In the genomic region with DNA sequence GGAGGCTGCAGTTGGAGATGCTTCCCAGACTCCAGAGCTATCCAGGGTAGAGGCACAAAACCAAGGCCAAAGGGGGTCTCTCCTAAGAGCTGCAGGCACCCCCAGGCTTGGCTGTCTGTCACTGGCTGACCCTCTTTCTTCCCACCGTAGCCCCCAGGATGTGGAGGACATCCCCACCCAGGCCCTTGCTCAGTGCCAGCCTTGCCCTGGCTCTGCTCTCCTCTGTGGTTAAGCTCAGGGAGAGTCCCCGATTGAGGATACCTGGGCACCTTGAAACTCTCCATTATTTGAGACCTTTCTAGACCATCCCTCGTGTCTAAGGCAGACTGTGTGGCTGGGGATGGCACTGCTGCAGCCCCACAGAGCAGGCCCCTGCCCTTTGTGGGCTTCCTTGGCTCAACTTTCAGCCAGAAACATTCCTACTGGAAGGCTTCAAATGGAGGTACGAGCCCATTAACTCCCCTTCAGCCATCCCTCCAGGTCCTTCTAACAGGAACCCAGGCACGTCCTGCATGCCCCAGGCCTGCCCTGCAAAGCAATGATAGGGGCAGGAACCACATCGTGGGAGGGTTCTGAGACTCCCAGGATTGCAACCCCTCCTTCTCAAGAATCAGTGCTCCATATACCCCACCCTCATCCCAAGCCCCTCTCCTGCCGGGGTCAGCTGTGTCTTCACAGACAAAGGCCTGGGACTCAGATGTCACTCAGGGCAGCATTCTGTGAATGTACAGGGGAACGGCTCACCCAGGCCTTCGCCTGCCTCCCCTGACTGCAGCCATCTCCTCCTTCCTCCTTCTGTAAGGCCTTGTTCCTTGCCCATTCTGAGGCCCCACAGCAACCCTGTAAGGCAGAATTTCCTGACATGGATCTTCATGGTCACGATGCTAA, we compare ENCODE assay signal across 17 cellular contexts.
DNase-seq lines count a peak whose midpoint lies in the region; ATAC-seq, FAIRE-seq and TF ChIP-seq lines count a peak whose summit lies in the region.
"Had no signal": no experiment of that assay in that cellular context is flagged by ENCODE, and none has a peak within 500 bp of the region (broad histone marks: within the 10 kb centered on the region; RNA-seq: fewer than 3 reads in every experiment).

No MANE protein-coding gene starts in this region.

- H2BK120ac ChIP-seq in H9 (ENCODE audit: low read depth, low read length, poor library complexity, severe bottlenecking): no peak overlapping the region
- peak overlapping the region; percentile 50 for H2BK120ac ChIP-seq in IMR-90 (ENCODE audit: low read depth, low read length)

- H3K27me3 Mint-ChIP-seq in H9 (ENCODE audit: low read depth): no peaks in the 10 kb centered on the region; the same call in 1 of the 2 replicates
- no peaks in the 10 kb centered on the region for H3K27me3 Mint-ChIP-seq in activated T-helper 2 cell treated with anti-CD3 and anti-CD28 coated beads, Interferon-gamma antibody, Interleukin-2, Interleukin-4, amounts not matched to agents 10 μg/mL and 5 μg/mL and 100 μg/mL, durations not matched to agents 14 hours and 24 hours and 36 hours (ENCODE audit: low read depth)

- H4K20me1 ChIP-seq in H9 (ENCODE audit: control insufficient read depth, insufficient read depth, insufficient read length): no peaks in the 10 kb centered on the region
- H4K20me1 ChIP-seq in IMR-90 (ENCODE audit: insufficient read depth, low read length): no peaks in the 10 kb centered on the region
- H4K20me1 ChIP-seq in GM23248 (ENCODE audit: insufficient read depth): no peaks in the 10 kb centered on the region

- DNase-seq in H9 (peak; percentile 13), IMR-90 (no peak), kidney (peak; percentile 22), sigmoid colon (peak; percentile 34), GM23248 (no peak)
- DNase-seq in activated T-helper 2 cell treated with anti-CD3 and anti-CD28 coated beads, Interferon-gamma antibody, Interleukin-2, Interleukin-4, amounts not matched to agents 10 μg/mL and 5 μg/mL and 100 μg/mL, durations not matched to agents 14 hours and 24 hours and 36 hours (ENCODE audit: low spot score): no peak
- DNase-seq: C1 segment of cervical spinal cord; Calu3; CD4-positive, alpha-beta memory T cell; COR-L47; DMS53; DMS79 treated with DMSO at 0.1 percent for 48 hours; GF-D8 had no signal

- TF ChIP-seq EP300 in sigmoid colon (IDR thresholded peaks at IDR 0.05): no peak

- no peak overlapping the region for H2BK15ac ChIP-seq in H9 (ENCODE audit: low read depth, low read length)
- H2BK15ac ChIP-seq in IMR-90 (ENCODE audit: low read depth, low read length): peak overlapping the region; percentile 55; the same call in 2 of the 3 replicates

- H3K79me1 ChIP-seq in H9 (ENCODE audit: insufficient read depth, low read depth, low read length, poor library complexity, severe bottlenecking) (no peaks in the 10 kb centered on the region), IMR-90 (ENCODE audit: low read depth in 1 of 2, low read length in 2 of 2) (peaks cover 0 to 26% of the 10 kb centered on the region in 2 experiments; a peak in 3 of 4 replicates)

- H4K91ac ChIP-seq in H9 (ENCODE audit: insufficient read length, low read depth, low read length) (no peak overlapping the region), IMR-90 (ENCODE audit: insufficient read depth, low read depth, low read length) (peak overlapping the region; percentile 20; the same call in 1 of the 2 replicates)

- peaks cover 0 to 3% (median 0%) of the 10 kb centered on the region in 3 experiments; a peak in 3 of 7 replicates for H3K36me3 Mint-ChIP-seq in H9 (ENCODE audit: insufficient read depth in 1 of 3, low read depth in 3 of 3)
- no peaks in the 10 kb centered on the region for H3K36me3 Mint-ChIP-seq in activated T-helper 2 cell treated with anti-CD3 and anti-CD28 coated beads, Interferon-gamma antibody, Interleukin-2, Interleukin-4, amounts not matched to agents 10 μg/mL and 5 μg/mL and 100 μg/mL, durations not matched to agents 14 hours and 24 hours and 36 hours (ENCODE audit: low read depth)
- H3K36me3 Mint-ChIP-seq: CD4-positive, alpha-beta memory T cell had no signal

- H3K14ac ChIP-seq in H9 (ENCODE audit: insufficient read depth, low read length) (no peak overlapping the region), IMR-90 (replicated peaks; ENCODE audit: low read depth, low read length) (no peak overlapping the region)

- POLR2A ChIA-PET in IMR-90 (lab: Charles Lee; ENCODE audit: unreplicated experiment): no interaction called here

- CTCF ChIA-PET in IMR-90 (lab: Yijun Ruan, JAX): no interaction called here

- no peaks in the 10 kb centered on the region for H3K79me2 ChIP-seq in H9 (ENCODE audit: insufficient read depth, low read length)
- no peaks in the 10 kb centered on the region for H3K79me2 ChIP-seq in GM23248 (ENCODE audit: insufficient read depth)

- TF ChIP-seq POLR2A in IMR-90 (IDR thresholded peaks at IDR 0.05; ENCODE audit: low read depth, low read length): no peak
- TF ChIP-seq POLR2A in sigmoid colon (IDR thresholded peaks at IDR 0.05): no peak

- no peak overlapping the region for H3K9ac ChIP-seq in H9 (ENCODE audit: extremely low read depth, insufficient read length, low read length)
- H3K9ac ChIP-seq in IMR-90 (ENCODE audit: low read depth, low read length): no peak overlapping the region
- H3K9ac ChIP-seq in kidney (ENCODE audit: low read length in 2 of 2): no peak overlapping the region
- no peak overlapping the region for H3K9ac ChIP-seq in GM23248

- H3K9me3 ChIP-seq in H9 (ENCODE audit: control insufficient read depth, low read depth, low read length) (no peaks in the 10 kb centered on the region), IMR-90 (ENCODE audit: control insufficient read depth, insufficient read depth, low read length) (no peaks in the 10 kb centered on the region), kidney (ENCODE audit: control insufficient read depth in 1 of 2, low read length in 2 of 2) (no peaks in the 10 kb centered on the region), sigmoid colon (no peaks in the 10 kb centered on the region), GM23248 (ENCODE audit: low read depth) (no peaks in the 10 kb centered on the region)

- H2BK5ac ChIP-seq in H9 (ENCODE audit: insufficient read length, low read length): no peak overlapping the region
- no peak overlapping the region for H2BK5ac ChIP-seq in IMR-90 (ENCODE audit: low read depth, low read length, poor library complexity, severe bottlenecking)

- peaks cover 36% of the 10 kb centered on the region for H3K9me1 ChIP-seq in IMR-90 (ENCODE audit: insufficient read depth, low read length)

- TF ChIP-seq RAD21 in IMR-90 (IDR thresholded peaks at IDR 0.05; ENCODE audit: low read length): no peak

- H3K23me2 ChIP-seq in H9 (ENCODE audit: insufficient read length, low read depth, low read length, poor library complexity, severe bottlenecking): no peaks in the 10 kb centered on the region

- no CpG with 5 or more reads among the region's 10 CpGs for WGBS in H9 (ENCODE audit: extremely low coverage, insufficient read length, low lambda C conversion rate)
- 93% methylated on average over 5 of the region's 10 CpGs; no CpG with 5 or more reads in 1 of the 2 experiments for WGBS in IMR-90 (ENCODE audit: extremely low coverage in 2 of 2, insufficient read length in 1 of 2), 2 experiments
- 86 to 90% methylated on average over 10 of the region's 10 CpGs for WGBS in sigmoid colon, 2 donors
- WGBS in GM23248 (ENCODE audit: low coverage in 1 of 2, low lambda C conversion rate in 2 of 2, missing lambda C conversion rate in 2 of 2), 2 experiments: 94 to 98% methylated on average over 10 of the region's 10 CpGs

- no peak overlapping the region for H2BK20ac ChIP-seq in H9 (ENCODE audit: low read depth, low read length, poor library complexity, severe bottlenecking)
- no peak overlapping the region; the same call in 1 of the 2 replicates for H2BK20ac ChIP-seq in IMR-90 (ENCODE audit: low read depth, low read length)

- no peak overlapping the region for H4K8ac ChIP-seq in H9 (replicated peaks; ENCODE audit: insufficient read length, low read depth, low read length)
- H4K8ac ChIP-seq in IMR-90 (ENCODE audit: low read depth in 2 of 2, low read length in 2 of 2): no peak overlapping the region

- no peak overlapping the region for H2BK12ac ChIP-seq in H9 (ENCODE audit: insufficient read length, low read depth, low read length)

- H4K5ac ChIP-seq in H9 (ENCODE audit: insufficient read length, low read depth, low read length) (no peak overlapping the region), IMR-90 (ENCODE audit: low read depth, low read length) (no peak overlapping the region)

- FAIRE-seq in kidney (lab: Jason Lieb, UNC): no peak
- FAIRE-seq: GM12891, GM18507, H1 had no signal

- H2AFZ ChIP-seq in H9 (ENCODE audit: low read length): no peak overlapping the region
- no peak overlapping the region for H2AFZ ChIP-seq in IMR-90 (replicated peaks; ENCODE audit: low read length, poor library complexity)
- no peak overlapping the region for H2AFZ ChIP-seq in GM23248

- no TSS peak for BruUV-seq in IMR-90 (replicated peaks; lab: Mats Ljungman, UMichigan)

- no peak for ATAC-seq in IMR-90 (ENCODE audit: low read depth)
- ATAC-seq: HCT116 had no signal

- no peaks in the 10 kb centered on the region for H3K9me3 Mint-ChIP-seq in H9
- H3K9me3 Mint-ChIP-seq in activated T-helper 2 cell treated with anti-CD3 and anti-CD28 coated beads, Interferon-gamma antibody, Interleukin-2, Interleukin-4, amounts not matched to agents 10 μg/mL and 5 μg/mL and 100 μg/mL, durations not matched to agents 14 hours and 24 hours and 36 hours: no peaks in the 10 kb centered on the region
- H3K9me3 Mint-ChIP-seq: CD4-positive, alpha-beta memory T cell had no signal

- H3K56ac ChIP-seq in H9 (ENCODE audit: insufficient read length, low read depth, low read length) (no peak overlapping the region), IMR-90 (ENCODE audit: extremely low read depth, insufficient read depth, low read length) (no peak overlapping the region)

- H3K4me3 ChIP-seq in IMR-90 (ENCODE audit: insufficient read depth, low read depth, low read length) (no peak overlapping the region), kidney (ENCODE audit: low read length in 2 of 2) (no peak overlapping the region), sigmoid colon (no peak overlapping the region), GM23248 (no peak overlapping the region)

- in situ Hi-C loops in IMR-90 (cut with MboI; ENCODE audit: low sequenced_read_pairs): no loop called here
- in situ Hi-C loops in GM23248 (cut with MboI): no loop called here

- H3T11ph ChIP-seq in H9 (ENCODE audit: low read length): no peak overlapping the region

- H3F3A ChIP-seq in GM23248 (ENCODE audit: insufficient read depth): peaks cover 16% of the 10 kb centered on the region

- H3K4ac ChIP-seq in H9 (ENCODE audit: low read depth, low read length) (no peak overlapping the region), IMR-90 (ENCODE audit: low read depth, low read length) (peak overlapping the region; percentile 40; the same call in 1 of the 2 replicates)

- dilution Hi-C loops in IMR-90 (cut with HindIII; ENCODE audit: low sequenced_read_pairs, unreplicated experiment): no loop called here

- no peak overlapping the region for H3K18ac ChIP-seq in H9 (ENCODE audit: insufficient read length, low read depth, low read length)
- no peak overlapping the region for H3K18ac ChIP-seq in IMR-90 (ENCODE audit: low read depth, low read length)

- H3K27ac Mint-ChIP-seq in H9: no peak overlapping the region
- H3K27ac Mint-ChIP-seq in activated T-helper 2 cell treated with anti-CD3 and anti-CD28 coated beads, Interferon-gamma antibody, Interleukin-2, Interleukin-4, amounts not matched to agents 10 μg/mL and 5 μg/mL and 100 μg/mL, durations not matched to agents 14 hours and 24 hours and 36 hours: no peak overlapping the region

- no peak overlapping the region for H3K27ac ChIP-seq in H9 (ENCODE audit: insufficient read length, low read depth, low read length)
- H3K27ac ChIP-seq in IMR-90 (ENCODE audit: insufficient read depth, low read length): no peak overlapping the region
- H3K27ac ChIP-seq in kidney (ENCODE audit: low read depth in 2 of 2, low read length in 2 of 2): no peak overlapping the region
- H3K27ac ChIP-seq in sigmoid colon: no peak overlapping the region
- no peak overlapping the region for H3K27ac ChIP-seq in GM23248

- H3K4me2 ChIP-seq in H9 (ENCODE audit: insufficient read depth, insufficient read length, low read length) (no peak overlapping the region), IMR-90 (ENCODE audit: low read depth, low read length) (no peak overlapping the region), GM23248 (ENCODE audit: unreplicated experiment) (no peak overlapping the region)

- H2AK9ac ChIP-seq in IMR-90 (replicated peaks; ENCODE audit: low read depth, low read length, poor library complexity): peak overlapping the region; percentile 22

- intact Hi-C loops in IMR-90 (cut with micrococcal nuclease): no loop called here
- intact Hi-C loops in kidney (cut with DNase I): no loop called here
- intact Hi-C loops in sigmoid colon (cut with DNase I): no loop called here
- intact Hi-C loops in activated T-helper 2 cell treated with anti-CD3 and anti-CD28 coated beads, Interferon-gamma antibody, Interleukin-2, Interleukin-4, amounts not matched to agents 10 μg/mL and 5 μg/mL and 100 μg/mL, durations not matched to agents 14 hours and 24 hours and 36 hours (cut with micrococcal nuclease): no loop called here

- no peaks in the 10 kb centered on the region for H3K4me1 ChIP-seq in H9 (ENCODE audit: insufficient read depth, low read length)
- peaks cover 33% of the 10 kb centered on the region for H3K4me1 ChIP-seq in IMR-90 (ENCODE audit: control insufficient read depth, insufficient read depth, low read length)
- H3K4me1 ChIP-seq in kidney (ENCODE audit: control insufficient read depth in 1 of 2, insufficient read depth in 1 of 2, low read depth in 1 of 2, low read length in 2 of 2): no peaks in the 10 kb centered on the region
- H3K4me1 ChIP-seq in sigmoid colon: no peaks in the 10 kb centered on the region
- H3K4me1 ChIP-seq in GM23248 (ENCODE audit: insufficient read depth): peaks cover 21% of the 10 kb centered on the region

- H3K9me2 ChIP-seq in GM23248 (ENCODE audit: insufficient read depth): no peaks in the 10 kb centered on the region

- TF ChIP-seq CTCF in H9 (conservative IDR thresholded peaks at IDR 0.05) (no peak), IMR-90 (conservative IDR thresholded peaks at IDR 0.05; ENCODE audit: low read depth, low read length) (no peak), kidney (IDR thresholded peaks at IDR 0.05; ENCODE audit: borderline replicate concordance, extremely low read depth, insufficient read depth) (no peak), sigmoid colon (IDR thresholded peaks at IDR 0.05) (no peak)

- H3K4me3 Mint-ChIP-seq in H9: no peak overlapping the region
- H3K4me3 Mint-ChIP-seq in activated T-helper 2 cell treated with anti-CD3 and anti-CD28 coated beads, Interferon-gamma antibody, Interleukin-2, Interleukin-4, amounts not matched to agents 10 μg/mL and 5 μg/mL and 100 μg/mL, durations not matched to agents 14 hours and 24 hours and 36 hours (ENCODE audit: low read depth): no peak overlapping the region
- H3K4me3 Mint-ChIP-seq: CD4-positive, alpha-beta memory T cell had no signal

- H3K23ac ChIP-seq in H9 (ENCODE audit: insufficient read length, low read depth, low read length) (no peak overlapping the region), IMR-90 (ENCODE audit: low read depth, low read length) (no peak overlapping the region)

- H3K36me3 ChIP-seq in IMR-90 (ENCODE audit: control insufficient read depth, insufficient read depth, low read length) (peaks cover 38% of the 10 kb centered on the region), kidney (ENCODE audit: control insufficient read depth in 1 of 2, insufficient read depth in 2 of 2, low read length in 2 of 2) (peaks cover 4 to 10% of the 10 kb centered on the region in 2 donors), sigmoid colon (peaks cover 0 to 19% (median 0%) of the 10 kb centered on the region in 4 donors), GM23248 (ENCODE audit: low read depth) (no peaks in the 10 kb centered on the region; the same call in 1 of the 2 replicates)

- H3K27me3 ChIP-seq in H9 (ENCODE audit: insufficient read depth, low read length): no peaks in the 10 kb centered on the region
- no peaks in the 10 kb centered on the region for H3K27me3 ChIP-seq in IMR-90 (ENCODE audit: control insufficient read depth, insufficient read depth, low read length)
- H3K27me3 ChIP-seq in sigmoid colon: no peaks in the 10 kb centered on the region
- no peaks in the 10 kb centered on the region for H3K27me3 ChIP-seq in GM23248 (replicated peaks; ENCODE audit: insufficient read depth)

- H3K4me1 Mint-ChIP-seq in H9: peaks cover 19 to 21% of the 10 kb centered on the region in 2 experiments
- H3K4me1 Mint-ChIP-seq in activated T-helper 2 cell treated with anti-CD3 and anti-CD28 coated beads, Interferon-gamma antibody, Interleukin-2, Interleukin-4, amounts not matched to agents 10 μg/mL and 5 μg/mL and 100 μg/mL, durations not matched to agents 14 hours and 24 hours and 36 hours (ENCODE audit: low read depth): peaks cover 3% of the 10 kb centered on the region
- H3K4me1 Mint-ChIP-seq: CD4-positive, alpha-beta memory T cell had no signal

- H2AK5ac ChIP-seq in H9 (ENCODE audit: insufficient read length, low read length) (no peak overlapping the region), IMR-90 (ENCODE audit: low read depth, low read length) (peak overlapping the region; percentile 77)

Comparison
In these comparisons a context has a peak if more than half of its experiments do, and no peak if none do; other contexts are left out.
1. DNase-seq: peak in H9 (single experiment), kidney (single experiment) and sigmoid colon (single experiment); none in IMR-90 (single experiment), GM23248 (single experiment) and activated T-helper 2 cell treated with anti-CD3 and anti-CD28 coated beads, Interferon-gamma antibody, Interleukin-2, Interleukin-4, amounts not matched to agents 10 μg/mL and 5 μg/mL and 100 μg/mL, durations not matched to agents 14 hours and 24 hours and 36 hours (single experiment).